ENCODE assay signal across 1 cellular context in the genomic region with DNA sequence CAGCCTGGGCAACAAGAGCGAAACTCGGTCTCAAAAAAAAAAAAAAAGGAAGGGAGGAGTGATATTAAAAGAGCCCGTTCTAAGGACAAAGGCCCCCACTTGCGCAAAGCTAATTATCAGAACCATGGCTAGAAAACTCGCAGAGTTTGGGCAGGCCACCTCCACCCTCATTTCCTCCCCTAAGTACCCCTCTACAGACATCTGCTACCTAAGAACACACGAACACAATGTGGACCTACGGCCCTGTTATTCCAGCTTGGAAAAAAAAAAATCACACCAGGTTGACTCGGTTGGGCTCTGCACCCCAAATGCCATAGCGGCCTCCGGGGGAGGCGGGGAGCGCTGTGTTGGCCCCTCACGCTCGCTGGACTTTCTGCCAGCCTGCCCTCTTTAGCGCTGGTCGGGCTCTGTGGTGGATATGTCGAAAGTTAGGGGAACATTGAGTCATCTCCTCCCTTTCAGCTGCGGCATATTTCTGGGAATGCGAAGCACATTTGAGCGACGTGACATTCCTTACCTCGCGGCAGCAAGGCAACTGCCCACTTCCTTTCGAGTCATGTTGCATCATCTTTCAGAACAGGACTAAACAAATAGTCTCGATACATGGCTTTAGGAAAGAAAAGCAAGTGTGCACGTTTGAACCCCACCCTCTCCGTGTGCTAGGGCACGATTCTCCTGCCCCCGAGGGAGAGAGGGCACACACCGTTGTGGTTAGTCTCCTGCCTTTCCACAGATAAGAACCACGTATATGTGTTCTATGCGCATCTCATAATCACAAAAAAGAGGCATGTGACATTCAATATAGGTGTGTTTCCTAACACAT.
TF ChIP-seq lines count a peak whose summit lies in the region.

No MANE protein-coding gene starts in this region.

TF ChIP-seq in HepG2, 621 proteins besides CTCF, POLR2A, EP300 and RAD21 (continued from another document and continues in another):
- peak; percentile 88 for TF ChIP-seq KDM2A (CRISPR knock-in tag; IDR thresholded peaks at IDR 0.05; ENCODE audit: borderline replicate concordance, low read depth)
- peak; percentile 98 for TF ChIP-seq TARDBP (CRISPR knock-in tag; IDR thresholded peaks at IDR 0.05)
- no peak; the same call in 1 of the 2 replicates for TF ChIP-seq NR1H2 (CRISPR knock-in tag; IDR thresholded peaks at IDR 0.05; ENCODE audit: borderline replicate concordance, low read depth)
- TF ChIP-seq HNRNPH1 (optimal IDR thresholded peaks at IDR 0.05; ENCODE audit: low read depth, low read length) = no peak
- TF ChIP-seq ZNF674 (CRISPR knock-in tag; IDR thresholded peaks at IDR 0.05; ENCODE audit: low read depth) = no peak
- peak; percentile 95 for TF ChIP-seq CREM (IDR thresholded peaks at IDR 0.05)
- no peak for TF ChIP-seq CREM (CRISPR knock-in tag; IDR thresholded peaks at IDR 0.05)
- TF ChIP-seq ZNF317 (CRISPR knock-in tag; IDR thresholded peaks at IDR 0.05) = no peak; the same call in none of the 2 replicates
- TF ChIP-seq TRIM24 (CRISPR knock-in tag; IDR thresholded peaks at IDR 0.05) = peak; percentile 96
- TF ChIP-seq CEBPB (IDR thresholded peaks at IDR 0.05; ENCODE audit: borderline replicate concordance, low read depth, low read length) = peak; percentile 99
- no peak for TF ChIP-seq GPN1 (CRISPR knock-in tag; IDR thresholded peaks at IDR 0.05; ENCODE audit: borderline replicate concordance)
- TF ChIP-seq, protein P1, sequence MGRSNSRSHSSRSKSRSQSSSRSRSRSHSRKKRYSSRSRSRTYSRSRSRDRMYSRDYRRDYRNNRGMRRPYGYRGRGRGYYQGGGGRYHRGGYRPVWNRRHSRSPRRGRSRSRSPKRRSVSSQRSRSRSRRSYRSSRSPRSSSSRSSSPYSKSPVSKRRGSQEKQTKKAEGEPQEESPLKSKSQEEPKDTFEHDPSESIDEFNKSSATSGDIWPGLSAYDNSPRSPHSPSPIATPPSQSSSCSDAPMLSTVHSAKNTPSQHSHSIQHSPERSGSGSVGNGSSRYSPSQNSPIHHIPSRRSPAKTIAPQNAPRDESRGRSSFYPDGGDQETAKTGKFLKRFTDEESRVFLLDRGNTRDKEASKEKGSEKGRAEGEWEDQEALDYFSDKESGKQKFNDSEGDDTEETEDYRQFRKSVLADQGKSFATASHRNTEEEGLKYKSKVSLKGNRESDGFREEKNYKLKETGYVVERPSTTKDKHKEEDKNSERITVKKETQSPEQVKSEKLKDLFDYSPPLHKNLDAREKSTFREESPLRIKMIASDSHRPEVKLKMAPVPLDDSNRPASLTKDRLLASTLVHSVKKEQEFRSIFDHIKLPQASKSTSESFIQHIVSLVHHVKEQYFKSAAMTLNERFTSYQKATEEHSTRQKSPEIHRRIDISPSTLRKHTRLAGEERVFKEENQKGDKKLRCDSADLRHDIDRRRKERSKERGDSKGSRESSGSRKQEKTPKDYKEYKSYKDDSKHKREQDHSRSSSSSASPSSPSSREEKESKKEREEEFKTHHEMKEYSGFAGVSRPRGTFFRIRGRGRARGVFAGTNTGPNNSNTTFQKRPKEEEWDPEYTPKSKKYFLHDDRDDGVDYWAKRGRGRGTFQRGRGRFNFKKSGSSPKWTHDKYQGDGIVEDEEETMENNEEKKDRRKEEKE (IDR thresholded peaks at IDR 0.05) = no peak
- TF ChIP-seq, protein P2, sequence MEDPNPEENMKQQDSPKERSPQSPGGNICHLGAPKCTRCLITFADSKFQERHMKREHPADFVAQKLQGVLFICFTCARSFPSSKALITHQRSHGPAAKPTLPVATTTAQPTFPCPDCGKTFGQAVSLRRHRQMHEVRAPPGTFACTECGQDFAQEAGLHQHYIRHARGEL (CRISPR knock-in tag; IDR thresholded peaks at IDR 0.05) = no peak
- TF ChIP-seq, protein P3, sequence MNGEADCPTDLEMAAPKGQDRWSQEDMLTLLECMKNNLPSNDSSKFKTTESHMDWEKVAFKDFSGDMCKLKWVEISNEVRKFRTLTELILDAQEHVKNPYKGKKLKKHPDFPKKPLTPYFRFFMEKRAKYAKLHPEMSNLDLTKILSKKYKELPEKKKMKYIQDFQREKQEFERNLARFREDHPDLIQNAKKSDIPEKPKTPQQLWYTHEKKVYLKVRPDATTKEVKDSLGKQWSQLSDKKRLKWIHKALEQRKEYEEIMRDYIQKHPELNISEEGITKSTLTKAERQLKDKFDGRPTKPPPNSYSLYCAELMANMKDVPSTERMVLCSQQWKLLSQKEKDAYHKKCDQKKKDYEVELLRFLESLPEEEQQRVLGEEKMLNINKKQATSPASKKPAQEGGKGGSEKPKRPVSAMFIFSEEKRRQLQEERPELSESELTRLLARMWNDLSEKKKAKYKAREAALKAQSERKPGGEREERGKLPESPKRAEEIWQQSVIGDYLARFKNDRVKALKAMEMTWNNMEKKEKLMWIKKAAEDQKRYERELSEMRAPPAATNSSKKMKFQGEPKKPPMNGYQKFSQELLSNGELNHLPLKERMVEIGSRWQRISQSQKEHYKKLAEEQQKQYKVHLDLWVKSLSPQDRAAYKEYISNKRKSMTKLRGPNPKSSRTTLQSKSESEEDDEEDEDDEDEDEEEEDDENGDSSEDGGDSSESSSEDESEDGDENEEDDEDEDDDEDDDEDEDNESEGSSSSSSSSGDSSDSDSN (CRISPR knock-in tag; IDR thresholded peaks at IDR 0.05) = peak; percentile 82
- TF ChIP-seq EEA1 (CRISPR knock-in tag; IDR thresholded peaks at IDR 0.05; ENCODE audit: borderline replicate concordance) = no peak; the same call in 1 of the 2 replicates
- peak; percentile 99 for TF ChIP-seq RCOR2 (CRISPR knock-in tag; IDR thresholded peaks at IDR 0.05)
- TF ChIP-seq ASH2L (IDR thresholded peaks at IDR 0.05; ENCODE audit: insufficient read length, low read depth, low read length) = peak; percentile 80
- TF ChIP-seq, protein P4, sequence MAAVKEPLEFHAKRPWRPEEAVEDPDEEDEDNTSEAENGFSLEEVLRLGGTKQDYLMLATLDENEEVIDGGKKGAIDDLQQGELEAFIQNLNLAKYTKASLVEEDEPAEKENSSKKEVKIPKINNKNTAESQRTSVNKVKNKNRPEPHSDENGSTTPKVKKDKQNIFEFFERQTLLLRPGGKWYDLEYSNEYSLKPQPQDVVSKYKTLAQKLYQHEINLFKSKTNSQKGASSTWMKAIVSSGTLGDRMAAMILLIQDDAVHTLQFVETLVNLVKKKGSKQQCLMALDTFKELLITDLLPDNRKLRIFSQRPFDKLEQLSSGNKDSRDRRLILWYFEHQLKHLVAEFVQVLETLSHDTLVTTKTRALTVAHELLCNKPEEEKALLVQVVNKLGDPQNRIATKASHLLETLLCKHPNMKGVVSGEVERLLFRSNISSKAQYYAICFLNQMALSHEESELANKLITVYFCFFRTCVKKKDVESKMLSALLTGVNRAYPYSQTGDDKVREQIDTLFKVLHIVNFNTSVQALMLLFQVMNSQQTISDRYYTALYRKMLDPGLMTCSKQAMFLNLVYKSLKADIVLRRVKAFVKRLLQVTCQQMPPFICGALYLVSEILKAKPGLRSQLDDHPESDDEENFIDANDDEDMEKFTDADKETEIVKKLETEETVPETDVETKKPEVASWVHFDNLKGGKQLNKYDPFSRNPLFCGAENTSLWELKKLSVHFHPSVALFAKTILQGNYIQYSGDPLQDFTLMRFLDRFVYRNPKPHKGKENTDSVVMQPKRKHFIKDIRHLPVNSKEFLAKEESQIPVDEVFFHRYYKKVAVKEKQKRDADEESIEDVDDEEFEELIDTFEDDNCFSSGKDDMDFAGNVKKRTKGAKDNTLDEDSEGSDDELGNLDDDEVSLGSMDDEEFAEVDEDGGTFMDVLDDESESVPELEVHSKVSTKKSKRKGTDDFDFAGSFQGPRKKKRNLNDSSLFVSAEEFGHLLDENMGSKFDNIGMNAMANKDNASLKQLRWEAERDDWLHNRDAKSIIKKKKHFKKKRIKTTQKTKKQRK (IDR thresholded peaks at IDR 0.05; ENCODE audit: low read length) = no peak
- TF ChIP-seq, protein P5, sequence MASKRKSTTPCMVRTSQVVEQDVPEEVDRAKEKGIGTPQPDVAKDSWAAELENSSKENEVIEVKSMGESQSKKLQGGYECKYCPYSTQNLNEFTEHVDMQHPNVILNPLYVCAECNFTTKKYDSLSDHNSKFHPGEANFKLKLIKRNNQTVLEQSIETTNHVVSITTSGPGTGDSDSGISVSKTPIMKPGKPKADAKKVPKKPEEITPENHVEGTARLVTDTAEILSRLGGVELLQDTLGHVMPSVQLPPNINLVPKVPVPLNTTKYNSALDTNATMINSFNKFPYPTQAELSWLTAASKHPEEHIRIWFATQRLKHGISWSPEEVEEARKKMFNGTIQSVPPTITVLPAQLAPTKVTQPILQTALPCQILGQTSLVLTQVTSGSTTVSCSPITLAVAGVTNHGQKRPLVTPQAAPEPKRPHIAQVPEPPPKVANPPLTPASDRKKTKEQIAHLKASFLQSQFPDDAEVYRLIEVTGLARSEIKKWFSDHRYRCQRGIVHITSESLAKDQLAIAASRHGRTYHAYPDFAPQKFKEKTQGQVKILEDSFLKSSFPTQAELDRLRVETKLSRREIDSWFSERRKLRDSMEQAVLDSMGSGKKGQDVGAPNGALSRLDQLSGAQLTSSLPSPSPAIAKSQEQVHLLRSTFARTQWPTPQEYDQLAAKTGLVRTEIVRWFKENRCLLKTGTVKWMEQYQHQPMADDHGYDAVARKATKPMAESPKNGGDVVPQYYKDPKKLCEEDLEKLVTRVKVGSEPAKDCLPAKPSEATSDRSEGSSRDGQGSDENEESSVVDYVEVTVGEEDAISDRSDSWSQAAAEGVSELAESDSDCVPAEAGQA (IDR thresholded peaks at IDR 0.05; ENCODE audit: low read depth) = peak; percentile 54; the same call in 1 of the 2 replicates
- TF ChIP-seq, protein P5 (CRISPR knock-in tag; IDR thresholded peaks at IDR 0.05; ENCODE audit: borderline replicate concordance) = peak; percentile 78; the same call in 1 of the 2 replicates
- peak; percentile 99 for TF ChIP-seq MED8 (CRISPR knock-in tag; IDR thresholded peaks at IDR 0.05; ENCODE audit: insufficient replicate concordance)
- no peak for TF ChIP-seq ZNF891 (CRISPR knock-in tag; IDR thresholded peaks at IDR 0.05)
- peak; percentile 78 for TF ChIP-seq HOXA5 (CRISPR knock-in tag; IDR thresholded peaks at IDR 0.05)
- TF ChIP-seq DPF2 (CRISPR knock-in tag; IDR thresholded peaks at IDR 0.05; ENCODE audit: borderline replicate concordance, low read depth) = peak; percentile 99
- TF ChIP-seq, protein P6, sequence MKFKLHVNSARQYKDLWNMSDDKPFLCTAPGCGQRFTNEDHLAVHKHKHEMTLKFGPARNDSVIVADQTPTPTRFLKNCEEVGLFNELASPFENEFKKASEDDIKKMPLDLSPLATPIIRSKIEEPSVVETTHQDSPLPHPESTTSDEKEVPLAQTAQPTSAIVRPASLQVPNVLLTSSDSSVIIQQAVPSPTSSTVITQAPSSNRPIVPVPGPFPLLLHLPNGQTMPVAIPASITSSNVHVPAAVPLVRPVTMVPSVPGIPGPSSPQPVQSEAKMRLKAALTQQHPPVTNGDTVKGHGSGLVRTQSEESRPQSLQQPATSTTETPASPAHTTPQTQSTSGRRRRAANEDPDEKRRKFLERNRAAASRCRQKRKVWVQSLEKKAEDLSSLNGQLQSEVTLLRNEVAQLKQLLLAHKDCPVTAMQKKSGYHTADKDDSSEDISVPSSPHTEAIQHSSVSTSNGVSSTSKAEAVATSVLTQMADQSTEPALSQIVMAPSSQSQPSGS (CRISPR knock-in tag; IDR thresholded peaks at IDR 0.05) = peak; percentile 95
- peak; percentile 56; the same call in 1 of the 2 replicates for TF ChIP-seq HNF4G (IDR thresholded peaks at IDR 0.05; ENCODE audit: borderline replicate concordance, low read depth, low read length)
- peak; percentile 96 for TF ChIP-seq HNF4G (CRISPR knock-in tag; IDR thresholded peaks at IDR 0.05; ENCODE audit: borderline replicate concordance, low read depth)
- TF ChIP-seq ZNF367 (CRISPR knock-in tag; IDR thresholded peaks at IDR 0.05; ENCODE audit: borderline replicate concordance) = no peak
- TF ChIP-seq IRF2 (CRISPR knock-in tag; IDR thresholded peaks at IDR 0.05) = peak; percentile 96
- no peak; the same call in 1 of the 2 replicates for TF ChIP-seq ELF4 (CRISPR knock-in tag; IDR thresholded peaks at IDR 0.05; ENCODE audit: borderline replicate concordance)
- peak; percentile 55; the same call in 1 of the 2 replicates for TF ChIP-seq ZFY (CRISPR knock-in tag; IDR thresholded peaks at IDR 0.05)
- TF ChIP-seq MATR3 (CRISPR knock-in tag; IDR thresholded peaks at IDR 0.05) = no peak
- TF ChIP-seq NFE2 (CRISPR knock-in tag; IDR thresholded peaks at IDR 0.05) = no peak
- peak; percentile 61; the same call in 1 of the 2 replicates for TF ChIP-seq JUNB (CRISPR knock-in tag; IDR thresholded peaks at IDR 0.05; ENCODE audit: borderline replicate concordance)
- TF ChIP-seq ZNF546 (CRISPR knock-in tag; conservative IDR thresholded peaks at IDR 0.05) = no peak
- peak; percentile 84 for TF ChIP-seq ZNF205 (CRISPR knock-in tag; IDR thresholded peaks at IDR 0.05)
- no peak for TF ChIP-seq ZNF33B (CRISPR knock-in tag; IDR thresholded peaks at IDR 0.05)
- peak; percentile 71 for TF ChIP-seq SKI (IDR thresholded peaks at IDR 0.05; ENCODE audit: partially characterized antibody)
- TF ChIP-seq ZNF883 (CRISPR knock-in tag; IDR thresholded peaks at IDR 0.05; ENCODE audit: not compliant biosample characterization) = no peak
